1 cellular context compared by ENCODE assay signal in genomic region chr2:239365782-239366435, GRCh38.
TF ChIP-seq lines count a peak whose summit lies in the region.

No MANE protein-coding gene starts in this region.

TF ChIP-seq in HepG2, 621 proteins besides CTCF, POLR2A, EP300 and RAD21 (continued from another document):
- TF ChIP-seq ZNF512 (CRISPR knock-in tag; IDR thresholded peaks at IDR 0.05) (no peak), SMYD3 (CRISPR knock-in tag; IDR thresholded peaks at IDR 0.05) (no peak), JUN (CRISPR knock-in tag; IDR thresholded peaks at IDR 0.05) (no peak)
TF ChIP-seq in HepG2: peak in this region for 5.
